In genomic region chr2:26144953-26145680, GRCh38 we compare ENCODE assay signal across 8 cellular contexts. TPM values are rescaled to one million over a fixed set of nuclear protein-coding genes. Genes with fewer than 3 reads are reported as not detected.
DNase-seq lines count a peak whose midpoint lies in the region; ATAC-seq, FAIRE-seq and TF ChIP-seq lines count a peak whose summit lies in the region.

No MANE protein-coding gene starts in this region.

- no peak for FAIRE-seq in D721Med (lab: Jason Lieb, UNC)

- ATAC-seq in GM18868 (IDR thresholded peaks at IDR 0.05; ENCODE audit: unreplicated experiment), result no peak

- H3K27me3 ChIP-seq in ovary, result no peaks in the 10 kb centered on the region
- peaks cover 16% of the 10 kb centered on the region for H3K27me3 ChIP-seq in transverse colon

- H3K4me3 ChIP-seq in ovary (no peak overlapping the region), transverse colon (no peak overlapping the region)

- intact Hi-C loops in ovary (cut with DNase I) (loop anchor here (2.0 to 10.0 kb wide), 5 partner anchors 150 to 194 kb away; no protein-coding TSS in a partner anchor), transverse colon (cut with DNase I; ENCODE audit: low total_unique reads) (loop anchor here (2.0 to 10.0 kb wide), 2 partner anchors 160 to 194 kb away; partner anchors contain the start of gene KIF3C)

- H3K9me3 ChIP-seq in ovary (no peaks in the 10 kb centered on the region), transverse colon (no peaks in the 10 kb centered on the region)

- H3K36me3 ChIP-seq in ovary (no peaks in the 10 kb centered on the region), transverse colon (no peaks in the 10 kb centered on the region)

- peak; percentile 96 for TF ChIP-seq RAD21 in Ishikawa (IDR thresholded peaks at IDR 0.05; ENCODE audit: low read depth)

- TF ChIP-seq CTCF in D721Med (IDR thresholded peaks at IDR 0.05; ENCODE audit: insufficient read depth, missing control alignments) (peak; percentile 83), ovary (IDR thresholded peaks at IDR 0.05) (peak; percentile 52 to 71 (median 69)), transverse colon (IDR thresholded peaks at IDR 0.05) (peak; percentile 62 to 88 (median 71))

- in situ Hi-C loops in transverse colon (cut with MboI; ENCODE audit: low pct_ligation_motif_present in 1 of 4, low pct_unique_long_range_greater_than_20kb in 1 of 4, low sequenced_read_pairs in 3 of 4), result loop anchor here in 3 of 4 donors (5.0 to 10.0 kb wide), 4 partner anchors 150 to 198 kb away; no protein-coding TSS in a partner anchor

- H3K27ac ChIP-seq in ovary, result no peak overlapping the region
- peak overlapping the region; percentile 50 to 79 (median 71) for H3K27ac ChIP-seq in transverse colon

- no peaks in the 10 kb centered on the region for H3K4me1 ChIP-seq in ovary (ENCODE audit: insufficient read depth)
- peaks cover 0 to 21% (median 7%) of the 10 kb centered on the region in 4 donors for H3K4me1 ChIP-seq in transverse colon

- TF ChIP-seq EP300 in Ishikawa (IDR thresholded peaks at IDR 0.05; ENCODE audit: borderline replicate concordance) (no peak), ovary (IDR thresholded peaks at IDR 0.05) (no peak), transverse colon (IDR thresholded peaks at IDR 0.05; ENCODE audit: low read depth) (no peak)

- WGBS in ovary, 3 donors, result 17 to 25% (median 17%) methylated on average over 11 of the region's 11 CpGs
- WGBS in transverse colon (ENCODE audit: low coverage in 1 of 2), 2 donors, result 17% methylated on average over 9 to 11 of the region's 11 CpGs

- no peak for TF ChIP-seq POLR2A in ovary (IDR thresholded peaks at IDR 0.05)
- TF ChIP-seq POLR2A in transverse colon (IDR thresholded peaks at IDR 0.05), result no peak

- DNase-seq in D721Med (ENCODE audit: insufficient read length, low spot score) (peak; percentile 50), RPMI8226 (peak; percentile 65), globus pallidus (ENCODE audit: low spot score) (peak; percentile 71), ovary (peak; percentile 28 to 73 (median 65)), transverse colon (peak; percentile 64)
- DNase-seq in activated effector memory CD4-positive, alpha-beta T cell treated with anti-CD3 and anti-CD28 coated beads, Interleukin-2, amount 50 U/mL, for 16 hours, result peak; percentile 85

TF ChIP-seq in Ishikawa, 13 proteins besides CTCF, POLR2A, EP300 and RAD21:
- no peak for TF ChIP-seq USF1 (IDR thresholded peaks at IDR 0.05)
- no peak for TF ChIP-seq TCF12 (IDR thresholded peaks at IDR 0.05; ENCODE audit: low read depth)
- no peak for TF ChIP-seq REST (IDR thresholded peaks at IDR 0.05; ENCODE audit: low read depth)
- no peak for TF ChIP-seq CEBPB (IDR thresholded peaks at IDR 0.05)
- no peak for TF ChIP-seq NFIC (IDR thresholded peaks at IDR 0.05)
- no peak for TF ChIP-seq FOXM1 (IDR thresholded peaks at IDR 0.05; ENCODE audit: borderline replicate concordance, low read depth)
- TF ChIP-seq CREB1 (IDR thresholded peaks at IDR 0.05; ENCODE audit: low read depth), result no peak
- TF ChIP-seq EGR1 (IDR thresholded peaks at IDR 0.05), result no peak
- TF ChIP-seq TAF1 (IDR thresholded peaks at IDR 0.05; ENCODE audit: low read depth), result no peak
- no peak for TF ChIP-seq MAX (IDR thresholded peaks at IDR 0.05)
- TF ChIP-seq TEAD4 (IDR thresholded peaks at IDR 0.05), result no peak
- TF ChIP-seq YY1 (IDR thresholded peaks at IDR 0.05; ENCODE audit: low read depth), result no peak
- TF ChIP-seq ZBTB7A (IDR thresholded peaks at IDR 0.05; ENCODE audit: low read depth), result no peak

RNA-seq across cellular contexts. Expression of gene GAREM2, which starts 27.8 kb away (rescaled TPM):
- total RNA-seq in ovary (10 to 100 TPM in 1 of 7 donors, 1 to 10 TPM in 6; 1.0 to 13.5 (median 6.2) TPM), transverse colon (1 to 10 TPM in 3 of 4 donors, not detected in 1; 1.5 to 4.6 (median 2.2) TPM)
- 1 to 10 TPM; 2.4 to 3.1 TPM for polyA plus RNA-seq in ovary

Comparison
In these comparisons a context has a peak if more than half of its experiments do, and no peak if none do; other contexts are left out.
1. H3K27ac ChIP-seq: peak in transverse colon (4 of 4); none in ovary (0 of 2).
2. Peak in every context shown above with its lines, with median percentiles within 50 percentile points of each other: DNase-seq and CTCF ChIP-seq.